In the genomic region with DNA sequence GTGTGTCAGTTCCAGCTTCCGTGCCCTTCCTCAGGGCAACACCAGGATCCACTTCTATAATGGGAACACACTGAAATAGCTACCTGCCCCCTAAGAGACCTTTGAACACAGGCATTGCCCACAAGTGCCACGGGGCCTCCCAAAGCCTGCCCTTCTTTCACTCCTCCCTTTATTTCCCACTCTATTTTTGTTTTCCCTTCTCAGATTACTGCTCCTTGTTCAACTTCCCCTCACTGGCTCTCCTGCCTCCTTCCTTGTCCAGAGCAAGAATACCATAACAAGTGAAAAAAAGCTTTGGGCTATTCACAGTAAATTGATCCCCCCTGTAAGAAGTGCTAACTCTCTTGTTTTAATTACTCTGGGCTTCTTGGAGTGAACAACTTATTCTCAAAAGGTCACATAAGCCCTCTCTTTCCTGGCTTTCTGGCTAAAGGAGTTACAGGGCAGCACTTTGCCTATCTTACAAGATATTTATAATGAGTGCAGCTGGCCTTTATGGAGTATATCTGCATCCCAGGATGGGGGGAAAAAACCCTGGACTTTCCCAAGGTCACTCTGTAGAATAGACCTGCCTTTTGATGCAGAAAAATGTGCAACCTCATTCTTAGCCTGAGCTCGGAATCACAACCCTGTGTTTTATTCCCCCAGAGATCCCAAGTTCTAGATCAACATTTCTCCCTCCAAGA, we compare ENCODE assay signal across 1 cellular context.
TF ChIP-seq lines count a peak whose summit lies in the region.

No MANE protein-coding gene starts in this region.

TF ChIP-seq in IMR-90, 13 proteins besides CTCF, POLR2A, EP300 and RAD21:
- TF ChIP-seq CEBPB (IDR thresholded peaks at IDR 0.05; ENCODE audit: low read depth, low read length) (no peak), BHLHE40 (IDR thresholded peaks at IDR 0.05; ENCODE audit: low read depth, low read length) (no peak)
